Comparison of ENCODE assay signal across 4 cellular contexts in genomic region chr17:36229644-36230043, GRCh38. TPM values are rescaled to one million over a fixed set of nuclear protein-coding genes. Genes with fewer than 3 reads are reported as not detected.
"Had no signal": no experiment of that assay in that cellular context is flagged by ENCODE, and none has a peak within 500 bp of the region (broad histone marks: within the 10 kb centered on the region; RNA-seq: fewer than 3 reads in every experiment).

No MANE protein-coding gene starts in this region.

RNA-seq across cellular contexts. Expression of gene CCL4L2, which starts 18.8 kb away (rescaled TPM):
- total RNA-seq: pulmonary artery endothelial cell had no signal
- polyA plus RNA-seq: naive thymus-derived CD4-positive, alpha-beta T cell had no signal

RNA-seq across cellular contexts. Expression of gene CCL3L1, which starts 33.1 kb away (rescaled TPM):
- total RNA-seq: pulmonary artery endothelial cell had no signal
- polyA plus RNA-seq: naive thymus-derived CD4-positive, alpha-beta T cell had no signal

RNA-seq across cellular contexts. Expression of gene TBC1D3I, which starts 34.7 kb away (rescaled TPM):
- total RNA-seq: lung, pulmonary artery endothelial cell, sigmoid colon had no signal

RNA-seq across cellular contexts. Expression of gene TBC1D3B, which starts 53.2 kb away (rescaled TPM):
- polyA plus RNA-seq: naive thymus-derived CD4-positive, alpha-beta T cell had no signal
